Comparison of ENCODE assay signal across 1 cellular context in the genomic region with DNA sequence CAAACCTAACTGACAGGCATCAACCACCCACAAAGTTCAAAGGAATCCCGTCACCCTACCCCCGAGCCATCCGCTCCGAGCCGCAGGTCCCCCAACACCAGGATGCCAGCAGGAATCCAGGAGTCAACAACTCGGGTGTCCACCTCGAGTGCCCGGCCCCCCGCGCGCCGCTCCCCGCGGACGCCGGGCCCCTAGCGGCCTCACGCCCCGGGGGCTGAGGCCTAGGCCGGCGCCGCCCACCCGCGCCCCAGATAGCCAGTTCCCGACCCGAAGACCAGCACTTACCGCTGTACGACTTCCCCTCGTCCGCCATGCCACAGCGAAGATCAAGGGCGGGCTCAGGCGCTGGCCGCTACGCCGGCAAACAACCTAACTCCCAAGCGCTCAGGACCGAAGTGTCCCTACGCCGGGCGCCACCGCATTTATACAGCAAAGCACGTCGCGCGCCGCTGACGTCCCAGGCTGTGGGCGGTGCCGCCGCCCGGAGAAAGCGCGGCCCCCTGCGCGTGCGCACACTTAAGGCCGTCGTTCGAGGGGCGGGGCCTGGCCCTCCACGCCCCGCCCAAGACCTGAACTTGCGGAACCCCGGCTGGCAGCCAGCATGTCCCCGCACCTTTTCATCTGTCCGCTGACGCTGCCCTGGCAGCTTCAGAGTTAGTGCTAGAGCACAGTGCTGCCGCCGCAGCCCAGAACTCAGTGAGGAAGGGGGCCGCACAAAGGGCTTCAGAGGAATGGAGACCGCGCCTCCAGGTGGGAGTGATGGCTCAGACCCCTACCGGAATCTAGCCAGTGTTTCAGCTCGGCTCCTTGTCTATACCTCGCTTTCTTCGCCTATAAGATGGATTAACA.
TF ChIP-seq lines count a peak whose summit lies in the region.

Gene NXF1, minus strand, starts transcription at position 397 of the 849 bp plus-strand sequence. Its CDS starts 84 bp downstream, at position 313.

TF ChIP-seq in HepG2, 621 proteins besides CTCF, POLR2A, EP300 and RAD21 (continued from another document and continues in another):
- TF ChIP-seq GMEB2 (CRISPR knock-in tag; IDR thresholded peaks at IDR 0.05; ENCODE audit: low read depth): peak; percentile 82
- peak; percentile 51 for TF ChIP-seq ELF1 (CRISPR knock-in tag; IDR thresholded peaks at IDR 0.05)
- peak; percentile 24; the same call in 1 of the 2 replicates for TF ChIP-seq TFAP4 (IDR thresholded peaks at IDR 0.05; ENCODE audit: borderline replicate concordance, low read depth)
- no peak for TF ChIP-seq CHCHD3 (CRISPR knock-in tag; IDR thresholded peaks at IDR 0.05)
- TF ChIP-seq TRIM22 (IDR thresholded peaks at IDR 0.05): no peak
- TF ChIP-seq, protein P1, sequence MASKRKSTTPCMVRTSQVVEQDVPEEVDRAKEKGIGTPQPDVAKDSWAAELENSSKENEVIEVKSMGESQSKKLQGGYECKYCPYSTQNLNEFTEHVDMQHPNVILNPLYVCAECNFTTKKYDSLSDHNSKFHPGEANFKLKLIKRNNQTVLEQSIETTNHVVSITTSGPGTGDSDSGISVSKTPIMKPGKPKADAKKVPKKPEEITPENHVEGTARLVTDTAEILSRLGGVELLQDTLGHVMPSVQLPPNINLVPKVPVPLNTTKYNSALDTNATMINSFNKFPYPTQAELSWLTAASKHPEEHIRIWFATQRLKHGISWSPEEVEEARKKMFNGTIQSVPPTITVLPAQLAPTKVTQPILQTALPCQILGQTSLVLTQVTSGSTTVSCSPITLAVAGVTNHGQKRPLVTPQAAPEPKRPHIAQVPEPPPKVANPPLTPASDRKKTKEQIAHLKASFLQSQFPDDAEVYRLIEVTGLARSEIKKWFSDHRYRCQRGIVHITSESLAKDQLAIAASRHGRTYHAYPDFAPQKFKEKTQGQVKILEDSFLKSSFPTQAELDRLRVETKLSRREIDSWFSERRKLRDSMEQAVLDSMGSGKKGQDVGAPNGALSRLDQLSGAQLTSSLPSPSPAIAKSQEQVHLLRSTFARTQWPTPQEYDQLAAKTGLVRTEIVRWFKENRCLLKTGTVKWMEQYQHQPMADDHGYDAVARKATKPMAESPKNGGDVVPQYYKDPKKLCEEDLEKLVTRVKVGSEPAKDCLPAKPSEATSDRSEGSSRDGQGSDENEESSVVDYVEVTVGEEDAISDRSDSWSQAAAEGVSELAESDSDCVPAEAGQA (IDR thresholded peaks at IDR 0.05; ENCODE audit: low read depth): peak; percentile 67; the same call in 1 of the 2 replicates
- TF ChIP-seq, protein P1 (CRISPR knock-in tag; IDR thresholded peaks at IDR 0.05; ENCODE audit: borderline replicate concordance): peak; percentile 75; the same call in 1 of the 2 replicates
- TF ChIP-seq ATF7-NPFF (CRISPR knock-in tag; IDR thresholded peaks at IDR 0.05; ENCODE audit: low read depth): peak; percentile 97
- no peak for TF ChIP-seq SP1 (IDR thresholded peaks at IDR 0.05)
- peak; percentile 95 for TF ChIP-seq SP1 (CRISPR knock-in tag; IDR thresholded peaks at IDR 0.05)
- peak; percentile 81; the same call in 1 of the 2 replicates for TF ChIP-seq GFI1 (CRISPR knock-in tag; IDR thresholded peaks at IDR 0.05; ENCODE audit: borderline replicate concordance)
- TF ChIP-seq, protein P2, sequence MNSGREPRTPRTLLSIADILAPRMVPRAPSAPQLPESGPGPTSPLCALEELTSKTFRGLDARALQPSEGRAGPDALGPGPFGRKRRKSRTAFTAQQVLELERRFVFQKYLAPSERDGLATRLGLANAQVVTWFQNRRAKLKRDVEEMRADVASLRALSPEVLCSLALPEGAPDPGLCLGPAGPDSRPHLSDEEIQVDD (CRISPR knock-in tag; IDR thresholded peaks at IDR 0.05; ENCODE audit: borderline replicate concordance): 0 out of 2 replicates have a peak, but pooled peaks have one; percentile 76
- no peak for TF ChIP-seq JUND (CRISPR knock-in tag; IDR thresholded peaks at IDR 0.05)
- no peak for TF ChIP-seq ZNF570 (CRISPR knock-in tag; IDR thresholded peaks at IDR 0.05; ENCODE audit: borderline replicate concordance)
- TF ChIP-seq POLR2AphosphoS2 (IDR thresholded peaks at IDR 0.05; ENCODE audit: low read depth, low read length): peak; percentile 96
- TF ChIP-seq BCL6 (CRISPR knock-in tag; IDR thresholded peaks at IDR 0.05): peak; percentile 67; the same call in 1 of the 2 replicates
- no peak for TF ChIP-seq NFE2 (CRISPR knock-in tag; IDR thresholded peaks at IDR 0.05)
- TF ChIP-seq PTBP1 (IDR thresholded peaks at IDR 0.05; ENCODE audit: low read depth, low read length, poor library complexity, severe bottlenecking): no peak
- TF ChIP-seq NRL (CRISPR knock-in tag; IDR thresholded peaks at IDR 0.05; ENCODE audit: borderline replicate concordance): peak; percentile 71; the same call in 1 of the 2 replicates
- peak; percentile 87 for TF ChIP-seq ZNF331 (CRISPR knock-in tag; IDR thresholded peaks at IDR 0.05)
- TF ChIP-seq DRAP1 (CRISPR knock-in tag; IDR thresholded peaks at IDR 0.05): peak; percentile 100
- TF ChIP-seq, protein P3, sequence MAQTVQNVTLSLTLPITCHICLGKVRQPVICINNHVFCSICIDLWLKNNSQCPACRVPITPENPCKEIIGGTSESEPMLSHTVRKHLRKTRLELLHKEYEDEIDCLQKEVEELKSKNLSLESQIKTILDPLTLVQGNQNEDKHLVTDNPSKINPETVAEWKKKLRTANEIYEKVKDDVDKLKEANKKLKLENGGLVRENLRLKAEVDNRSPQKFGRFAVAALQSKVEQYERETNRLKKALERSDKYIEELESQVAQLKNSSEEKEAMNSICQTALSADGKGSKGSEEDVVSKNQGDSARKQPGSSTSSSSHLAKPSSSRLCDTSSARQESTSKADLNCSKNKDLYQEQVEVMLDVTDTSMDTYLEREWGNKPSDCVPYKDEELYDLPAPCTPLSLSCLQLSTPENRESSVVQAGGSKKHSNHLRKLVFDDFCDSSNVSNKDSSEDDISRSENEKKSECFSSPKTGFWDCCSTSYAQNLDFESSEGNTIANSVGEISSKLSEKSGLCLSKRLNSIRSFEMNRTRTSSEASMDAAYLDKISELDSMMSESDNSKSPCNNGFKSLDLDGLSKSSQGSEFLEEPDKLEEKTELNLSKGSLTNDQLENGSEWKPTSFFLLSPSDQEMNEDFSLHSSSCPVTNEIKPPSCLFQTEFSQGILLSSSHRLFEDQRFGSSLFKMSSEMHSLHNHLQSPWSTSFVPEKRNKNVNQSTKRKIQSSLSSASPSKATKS (CRISPR knock-in tag; IDR thresholded peaks at IDR 0.05): no peak
- TF ChIP-seq ZNF749 (CRISPR knock-in tag; IDR thresholded peaks at IDR 0.05; ENCODE audit: borderline replicate concordance): peak; percentile 90; the same call in 1 of the 2 replicates
- TF ChIP-seq FOXK2 (IDR thresholded peaks at IDR 0.05): no peak
- peak; percentile 93; the same call in 1 of the 2 replicates for TF ChIP-seq SIN3A (IDR thresholded peaks at IDR 0.05; ENCODE audit: borderline replicate concordance, low read depth, low read length)
- TF ChIP-seq PRDM10 (CRISPR knock-in tag; IDR thresholded peaks at IDR 0.05; ENCODE audit: low read depth): no peak; the same call in 1 of the 2 replicates
- peak; percentile 74; the same call in 1 of the 2 replicates for TF ChIP-seq ZNF546 (CRISPR knock-in tag; conservative IDR thresholded peaks at IDR 0.05)
- no peak for TF ChIP-seq ZNF44 (CRISPR knock-in tag; IDR thresholded peaks at IDR 0.05)
- TF ChIP-seq DMAP1 (CRISPR knock-in tag; IDR thresholded peaks at IDR 0.05): peak; percentile 82
- no peak for TF ChIP-seq NBN (conservative IDR thresholded peaks at IDR 0.05)
- TF ChIP-seq NFKBIZ (CRISPR knock-in tag; IDR thresholded peaks at IDR 0.05): no peak; the same call in 1 of the 2 replicates
- peak; percentile 64; the same call in 1 of the 2 replicates for TF ChIP-seq SP5 (CRISPR knock-in tag; IDR thresholded peaks at IDR 0.05; ENCODE audit: borderline replicate concordance, low read depth)
- no peak; the same call in 1 of the 2 replicates for TF ChIP-seq ZBTB14 (CRISPR knock-in tag; IDR thresholded peaks at IDR 0.05)
- TF ChIP-seq ZNF350 (CRISPR knock-in tag; IDR thresholded peaks at IDR 0.05; ENCODE audit: borderline replicate concordance, low read depth): peak; percentile 80
